1 cellular context compared by ENCODE assay signal in genomic region chr1:182652933-182653332, GRCh38.
A peak's percentile ranks its signal among the peaks of the same experiment; 100 is the strongest.
TF ChIP-seq lines count a peak whose summit lies in the region.

No MANE protein-coding gene starts in this region.

TF ChIP-seq in K562, 482 proteins besides CTCF, POLR2A, EP300 and RAD21 (continued from another document):
- peak; percentile 9; the same call in 1 of the 2 replicates for TF ChIP-seq ZNF239 (CRISPR knock-in tag; IDR thresholded peaks at IDR 0.05)
- 0 out of 2 replicates have a peak, but pooled peaks have one; percentile 14 for TF ChIP-seq ZNF766 (CRISPR knock-in tag; conservative IDR thresholded peaks at IDR 0.05)
- no peak for TF ChIP-seq TGIF2 (CRISPR knock-in tag; IDR thresholded peaks at IDR 0.05)
